8 cellular contexts compared by ENCODE assay signal in genomic region chr5:144205141-144205551, GRCh38. TPM values are rescaled to one million over a fixed set of nuclear protein-coding genes. Genes with fewer than 3 reads are reported as not detected.
A peak's percentile ranks its signal among the peaks of the same experiment; 100 is the strongest.
DNase-seq lines count a peak whose midpoint lies in the region; ATAC-seq and TF ChIP-seq lines count a peak whose summit lies in the region.

No MANE protein-coding gene starts in this region.

- H3K4me1 ChIP-seq in HEK293 (ENCODE audit: control insufficient read depth, insufficient read depth, low read length) (no peaks in the 10 kb centered on the region; the same call in 1 of the 2 replicates), esophagus squamous epithelium (peaks cover 4 to 20% (median 5%) of the 10 kb centered on the region in 3 donors)

- 4% methylated on average over 11 to 23 of the region's 31 CpGs for WGBS in esophagus squamous epithelium, 2 donors

- ATAC-seq in stimulated activated effector memory CD8-positive, alpha-beta T cell treated with anti-CD3 and anti-CD28 coated beads, Interleukin-12 subunit alpha, Interleukin-12 subunit beta, amount 100 ng/mL, for 72 hours, result peak; percentile 13
- ATAC-seq in effector memory CD8-positive, alpha-beta T cell (replicated peaks), result no peak

- no peak for TF ChIP-seq POLR2A in esophagus squamous epithelium (IDR thresholded peaks at IDR 0.05)

- H3K27ac ChIP-seq in HEK293 (ENCODE audit: extremely low read depth, low read depth, low read length) (no peak overlapping the region), VCaP (peak overlapping the region; percentile 52), esophagus squamous epithelium (no peak overlapping the region)

- no peaks in the 10 kb centered on the region for H3K9me3 Mint-ChIP-seq in stimulated activated effector memory CD8-positive, alpha-beta T cell treated with anti-CD3 and anti-CD28 coated beads, Interleukin-12 subunit alpha, Interleukin-12 subunit beta, amount 100 ng/mL, for 72 hours
- no peaks in the 10 kb centered on the region for H3K9me3 Mint-ChIP-seq in effector memory CD8-positive, alpha-beta T cell

- H3K36me3 ChIP-seq in HEK293 (ENCODE audit: control insufficient read depth in 2 of 2, insufficient read depth in 1 of 2, low read length in 2 of 2) (no peaks in the 10 kb centered on the region), esophagus squamous epithelium (no peaks in the 10 kb centered on the region)

- POLR2A ChIA-PET in HEK293 (lab: Yijun Ruan, JAX), result no interaction called here

- H3K9me3 ChIP-seq in HEK293 (ENCODE audit: control insufficient read depth, insufficient read depth, low read depth, low read length) (no peaks in the 10 kb centered on the region), esophagus squamous epithelium (no peaks in the 10 kb centered on the region)

- intact Hi-C loops in esophagus squamous epithelium (cut with DNase I), result no loop called here

- peaks cover 5% of the 10 kb centered on the region for H3K4me1 Mint-ChIP-seq in stimulated activated effector memory CD8-positive, alpha-beta T cell treated with anti-CD3 and anti-CD28 coated beads, Interleukin-12 subunit alpha, Interleukin-12 subunit beta, amount 100 ng/mL, for 72 hours
- peaks cover 0 to 3% of the 10 kb centered on the region in 2 donors for H3K4me1 Mint-ChIP-seq in effector memory CD8-positive, alpha-beta T cell (ENCODE audit: low read depth in 2 of 2)

- peaks cover 0 to 73% (median 5%) of the 10 kb centered on the region in 4 donors for H3K27me3 ChIP-seq in esophagus squamous epithelium

- TF ChIP-seq CTCF in HEK293 (tag by site-specific recombination; IDR thresholded peaks at IDR 0.05) (no peak), VCaP (conservative IDR thresholded peaks at IDR 0.05) (no peak), esophagus squamous epithelium (IDR thresholded peaks at IDR 0.05) (no peak)

- no peaks in the 10 kb centered on the region for H3K36me3 Mint-ChIP-seq in stimulated activated effector memory CD8-positive, alpha-beta T cell treated with anti-CD3 and anti-CD28 coated beads, Interleukin-12 subunit alpha, Interleukin-12 subunit beta, amount 100 ng/mL, for 72 hours
- no peaks in the 10 kb centered on the region for H3K36me3 Mint-ChIP-seq in effector memory CD8-positive, alpha-beta T cell (ENCODE audit: insufficient read depth)

- H3K4me3 ChIP-seq in HEK293 (ENCODE audit: low read depth, low read length) (peak overlapping the region; percentile 21), esophagus squamous epithelium (peak overlapping the region in 2 of 4 donors; percentile 14 to 47)

- peaks cover 85% of the 10 kb centered on the region in 2 donors for H3K27me3 Mint-ChIP-seq in effector memory CD8-positive, alpha-beta T cell

- no peak overlapping the region for H3K27ac Mint-ChIP-seq in stimulated activated effector memory CD8-positive, alpha-beta T cell treated with anti-CD3 and anti-CD28 coated beads, Interleukin-12 subunit alpha, Interleukin-12 subunit beta, amount 100 ng/mL, for 72 hours
- no peak overlapping the region for H3K27ac Mint-ChIP-seq in effector memory CD8-positive, alpha-beta T cell

- DNase-seq in hepatic stellate cell (ENCODE audit: low spot score) (peak; percentile 53), DMS153 (lab: John Stamatoyannopoulos, UW) (no peak), middle frontal gyrus (ENCODE audit: extremely low spot score, low spot score) (no peak), esophagus squamous epithelium (lab: John Stamatoyannopoulos, UW) (no peak)
- DNase-seq in stimulated activated effector memory CD8-positive, alpha-beta T cell treated with anti-CD3 and anti-CD28 coated beads, Interleukin-12 subunit alpha, Interleukin-12 subunit beta, amount 100 ng/mL, for 72 hours (ENCODE audit: low spot score in 2 of 2), result no peak
- DNase-seq in effector memory CD8-positive, alpha-beta T cell, result no peak

- no peak overlapping the region for H3K4me3 Mint-ChIP-seq in stimulated activated effector memory CD8-positive, alpha-beta T cell treated with anti-CD3 and anti-CD28 coated beads, Interleukin-12 subunit alpha, Interleukin-12 subunit beta, amount 100 ng/mL, for 72 hours
- no peak overlapping the region for H3K4me3 Mint-ChIP-seq in effector memory CD8-positive, alpha-beta T cell

- CTCF ChIA-PET in HEK293 (lab: Yijun Ruan, JAX), result interaction anchor here (0.6 to 4.0 kb wide), 8 partner anchors 11 to 1782 kb away, joined by 3 to 36 read pairs (median 6); no protein-coding TSS in a partner anchor

TF ChIP-seq in HEK293, 187 proteins besides CTCF, POLR2A, EP300 and RAD21 (continues in another document):
- TF ChIP-seq ZNF449 (tag by site-specific recombination; IDR thresholded peaks at IDR 0.05) (no peak), BCL11B (tag by site-specific recombination; IDR thresholded peaks at IDR 0.05; ENCODE audit: low read depth) (no peak), ZBTB49 (tag by site-specific recombination; IDR thresholded peaks at IDR 0.05; ENCODE audit: low read depth) (no peak), ZBTB26 (tag by site-specific recombination; optimal IDR thresholded peaks at IDR 0.05) (peak; percentile 83), PRDM1 (tag by site-specific recombination; IDR thresholded peaks at IDR 0.05) (peak; percentile 56; the same call in 1 of the 2 replicates), ZFP69B (tag by site-specific recombination; IDR thresholded peaks at IDR 0.05) (peak; percentile 61), PRDM10 (tag by site-specific recombination; IDR thresholded peaks at IDR 0.05) (0 out of 2 replicates have a peak, but pooled peaks have one; percentile 15), ZNF366 (tag by site-specific recombination; conservative IDR thresholded peaks at IDR 0.05) (0 out of 2 replicates have a peak, but pooled peaks have one; percentile 14), ZNF335 (tag by site-specific recombination; conservative IDR thresholded peaks at IDR 0.05) (peak; percentile 38; the same call in 1 of the 2 replicates), GLIS1 (tag by site-specific recombination; IDR thresholded peaks at IDR 0.05) (peak; percentile 94)

RNA-seq across cellular contexts. Expression of gene KCTD16, which starts 34.5 kb away (rescaled TPM):
- not detected for total RNA-seq in esophagus squamous epithelium

RNA-seq across cellular contexts. Expression of gene YIPF5, which starts 34.7 kb away (rescaled TPM):
- total RNA-seq in esophagus squamous epithelium, result 10 to 100 TPM; 29.4 to 49.7 (median 37.8) TPM
